In the genomic region with DNA sequence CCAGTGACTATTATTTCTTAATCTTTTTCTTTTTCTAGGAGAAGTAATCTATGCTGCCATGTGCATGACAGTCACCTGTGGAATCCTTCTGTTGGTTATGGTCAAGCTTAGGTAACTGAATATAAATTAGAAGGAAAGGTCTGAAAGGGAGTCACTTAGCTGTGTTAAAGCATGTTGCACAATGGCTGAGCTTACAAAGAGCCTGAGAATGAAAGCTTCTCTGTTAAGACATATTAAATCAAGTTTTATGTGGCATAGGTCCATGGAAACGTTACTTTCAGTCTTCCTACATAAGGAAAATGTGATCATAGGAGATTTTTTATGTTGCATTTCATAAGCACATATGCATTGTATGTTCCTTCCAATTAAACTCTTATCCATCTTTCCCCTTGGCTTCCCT, we compare ENCODE assay signal across 29 cellular contexts.
"Had no signal": no experiment of that assay in that cellular context is flagged by ENCODE, and none has a peak within 500 bp of the region (broad histone marks: within the 10 kb centered on the region; RNA-seq: fewer than 3 reads in every experiment).

No MANE protein-coding gene starts in this region.

- H3K27ac ChIP-seq: cardiac muscle cell, heart right ventricle, lower lobe of right lung, neural progenitor cell, spleen, thoracic aorta, upper lobe of left lung had no signal

- FAIRE-seq: endometrium, kidney, TTC549 had no signal

- DNase-seq: activated CD8-positive, alpha-beta memory T cell treated with anti-CD3 and anti-CD28 coated beads for 24 hours; activated CD8-positive, alpha-beta memory T cell treated with anti-CD3 and anti-CD28 coated beads, Interleukin-2, amount 50 U/mL, for 4 hours; activated naive CD4-positive, alpha-beta T cell treated with Interleukin-2 at 50 U/mL for 16 hours; activated naive CD8-positive, alpha-beta T cell treated with anti-CD3 and anti-CD28 coated beads for 36 hours; activated T-cell treated with anti-CD3 and anti-CD28 coated beads, Interleukin-2, amount 50 U/mL, for 24 hours; amygdala; effector CD4-positive, alpha-beta T cell; erythroblast; foreskin fibroblast; heart right ventricle; kidney; lower lobe of right lung; naive thymus-derived CD8-positive, alpha-beta T cell; retina; spleen; stimulated activated CD4-positive, alpha-beta T cell treated with anti-CD3 and anti-CD28 coated beads, Interleukin-4, amount 100 ng/mL, for 1 hour; stimulated activated naive CD4-positive, alpha-beta T cell treated with Interleukin-2 at 50 U/mL for 16 hours; upper lobe of left lung had no signal

- H3K27me3 Mint-ChIP-seq: activated naive CD8-positive, alpha-beta T cell treated with anti-CD3 and anti-CD28 coated beads for 36 hours; activated T-cell treated with anti-CD3 and anti-CD28 coated beads, Interleukin-2, amount 50 U/mL, for 24 hours; naive thymus-derived CD8-positive, alpha-beta T cell had no signal

- ATAC-seq: heart right ventricle; left lobe of liver; lower lobe of right lung; naive thymus-derived CD8-positive, alpha-beta T cell; SK-N-SH treated with all-trans-retinoic acid at 6 μM for 48 hours; WTC11 had no signal

- H3K9me3 Mint-ChIP-seq: activated naive CD8-positive, alpha-beta T cell treated with anti-CD3 and anti-CD28 coated beads for 36 hours; activated T-helper 2 cell treated with anti-CD3 and anti-CD28 coated beads, Interferon-gamma antibody, Interleukin-2, Interleukin-4, amounts not matched to agents 10 μg/mL and 5 μg/mL and 100 μg/mL, durations not matched to agents 14 hours and 24 hours and 36 hours; mesothelial cell of epicardium; neural progenitor cell; T-helper 2 cell treated with Interferon-gamma antibody and Interleukin-4, amounts not matched to agents 5 μg/mL and 100 μg/mL, for 36 hours; WTC11 had no signal

- H3K27me3 ChIP-seq: cardiac muscle cell, heart right ventricle, neural progenitor cell, spleen, upper lobe of left lung had no signal

- H3K9ac ChIP-seq: neural progenitor cell had no signal

- H3K27ac Mint-ChIP-seq: activated naive CD8-positive, alpha-beta T cell treated with anti-CD3 and anti-CD28 coated beads for 36 hours; activated T-cell treated with anti-CD3 and anti-CD28 coated beads, Interleukin-2, amount 50 U/mL, for 24 hours; activated T-helper 2 cell treated with anti-CD3 and anti-CD28 coated beads, Interferon-gamma antibody, Interleukin-2, Interleukin-4, amounts not matched to agents 10 μg/mL and 5 μg/mL and 100 μg/mL, durations not matched to agents 14 hours and 24 hours and 36 hours; mesothelial cell of epicardium; naive thymus-derived CD8-positive, alpha-beta T cell; neural progenitor cell; T-helper 2 cell treated with Interferon-gamma antibody and Interleukin-4, amounts not matched to agents 5 μg/mL and 100 μg/mL, for 36 hours; WTC11 had no signal

- H3K36me3 Mint-ChIP-seq: activated naive CD8-positive, alpha-beta T cell treated with anti-CD3 and anti-CD28 coated beads for 36 hours; mesothelial cell of epicardium; naive thymus-derived CD8-positive, alpha-beta T cell; neural progenitor cell; WTC11 had no signal

- H3K9me3 ChIP-seq: heart right ventricle, lower lobe of right lung, spleen, thoracic aorta, upper lobe of left lung had no signal

- H3K4me3 Mint-ChIP-seq: activated naive CD8-positive, alpha-beta T cell treated with anti-CD3 and anti-CD28 coated beads for 36 hours; activated T-cell treated with anti-CD3 and anti-CD28 coated beads, Interleukin-2, amount 50 U/mL, for 24 hours; mesothelial cell of epicardium; naive thymus-derived CD8-positive, alpha-beta T cell; neural progenitor cell; T-helper 2 cell treated with Interferon-gamma antibody and Interleukin-4, amounts not matched to agents 5 μg/mL and 100 μg/mL, for 36 hours; WTC11 had no signal

- H3K4me1 Mint-ChIP-seq: activated naive CD8-positive, alpha-beta T cell treated with anti-CD3 and anti-CD28 coated beads for 36 hours; naive thymus-derived CD8-positive, alpha-beta T cell; neural progenitor cell; WTC11 had no signal

- H3K4me2 ChIP-seq: neural progenitor cell had no signal

- H3K4me3 ChIP-seq: cardiac muscle cell, heart right ventricle, lower lobe of right lung, neural progenitor cell, spleen, thoracic aorta, upper lobe of left lung had no signal

- H2AFZ ChIP-seq: neural progenitor cell had no signal

- H3K4me1 ChIP-seq: lower lobe of right lung, neural progenitor cell, spleen, upper lobe of left lung had no signal

- H3K36me3 ChIP-seq: cardiac muscle cell, heart right ventricle, lower lobe of right lung, neural progenitor cell, spleen, thoracic aorta, upper lobe of left lung had no signal
